ENCODE assay signal across 10 cellular contexts in the genomic region with DNA sequence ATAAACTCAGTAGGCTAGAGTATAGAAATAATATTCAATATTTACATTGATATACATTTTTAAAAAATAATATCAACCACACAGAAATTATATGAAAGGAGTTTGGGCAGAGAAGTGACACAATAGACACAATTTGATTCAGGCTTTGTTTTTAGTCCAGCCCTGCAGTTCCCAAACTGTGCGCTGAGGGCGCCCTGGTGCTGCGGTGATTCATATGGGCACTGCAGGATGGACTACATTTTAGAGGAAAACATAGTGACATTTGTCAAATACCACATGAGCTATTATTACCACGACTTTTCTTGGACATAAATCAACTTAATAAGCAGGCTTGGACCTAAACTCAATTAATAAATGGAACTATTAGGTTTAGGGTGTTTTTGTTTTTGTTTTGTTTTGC.
DNase-seq lines count a peak whose midpoint lies in the region; ATAC-seq and TF ChIP-seq lines count a peak whose summit lies in the region.
"Had no signal": no experiment of that assay in that cellular context is flagged by ENCODE, and none has a peak within 500 bp of the region (broad histone marks: within the 10 kb centered on the region; RNA-seq: fewer than 3 reads in every experiment).

No MANE protein-coding gene starts in this region.

- H3K27ac ChIP-seq in AG04450 (ENCODE audit: low read depth, low read length) = no peak overlapping the region

- POLR2A ChIA-PET in AG04450 (lab: Yijun Ruan, JAX) = no interaction called here

- H3K9me3 ChIP-seq in AG04450 (ENCODE audit: control insufficient read depth, insufficient read depth, low read length) = peaks cover 3% of the 10 kb centered on the region; the same call in 1 of the 2 replicates

- no peak for ATAC-seq in stimulated activated naive CD8-positive, alpha-beta T cell treated with anti-CD3 and anti-CD28 coated beads, Interleukin-15, Interleukin-2, amounts not matched to agents 100 U/mL and 50 U/mL, for 24 hours
- no peak for ATAC-seq in HG02884 (IDR thresholded peaks at IDR 0.05; ENCODE audit: unreplicated experiment)
- ATAC-seq: left lobe of liver had no signal

- no peak for DNase-seq in AG04450 (ENCODE audit: low read depth, low spot score)
- peak; percentile 3 for DNase-seq in RKO (ENCODE audit: low spot score)
- no peak for DNase-seq in foreskin fibroblast
- DNase-seq in NCI-H345 (lab: John Stamatoyannopoulos, UW) = no peak
- no peak for DNase-seq in stimulated activated naive CD8-positive, alpha-beta T cell treated with anti-CD3 and anti-CD28 coated beads, Interleukin-15, Interleukin-2, amounts not matched to agents 100 U/mL and 50 U/mL, for 24 hours
- no peak for DNase-seq in activated naive CD4-positive, alpha-beta T cell treated with Interleukin-2 at 50 U/mL for 16 hours
- DNase-seq: activated naive CD4-positive, alpha-beta T cell treated with anti-CD3 and anti-CD28 coated beads, Interleukin-2, amount 50 U/mL, for 16 hours had no signal

- H3K27me3 ChIP-seq in AG04450 (ENCODE audit: control insufficient read depth, insufficient read depth, low read length) = no peaks in the 10 kb centered on the region

- no peak overlapping the region for H3K4me3 ChIP-seq in AG04450 (ENCODE audit: low read depth, low read length)
- no peak overlapping the region for H3K4me3 ChIP-seq in foreskin fibroblast (ENCODE audit: low read depth in 1 of 2, low read length in 2 of 2)

- CTCF ChIA-PET in AG04450 (lab: Charles Lee) = no interaction called here

- peak; percentile 16; the same call in 1 of the 2 replicates for TF ChIP-seq CTCF in AG04450 (IDR thresholded peaks at IDR 0.05; ENCODE audit: low read depth, low read length)
- TF ChIP-seq CTCF in GM12872 (IDR thresholded peaks at IDR 0.05; ENCODE audit: insufficient read depth, low read depth, low read length) = peak; percentile 29; the same call in 2 of the 3 replicates
- peak; percentile 22 for TF ChIP-seq CTCF in foreskin fibroblast (IDR thresholded peaks at IDR 0.05; ENCODE audit: low read depth, low read length)
